18 cellular contexts compared by ENCODE assay signal in the genomic region with DNA sequence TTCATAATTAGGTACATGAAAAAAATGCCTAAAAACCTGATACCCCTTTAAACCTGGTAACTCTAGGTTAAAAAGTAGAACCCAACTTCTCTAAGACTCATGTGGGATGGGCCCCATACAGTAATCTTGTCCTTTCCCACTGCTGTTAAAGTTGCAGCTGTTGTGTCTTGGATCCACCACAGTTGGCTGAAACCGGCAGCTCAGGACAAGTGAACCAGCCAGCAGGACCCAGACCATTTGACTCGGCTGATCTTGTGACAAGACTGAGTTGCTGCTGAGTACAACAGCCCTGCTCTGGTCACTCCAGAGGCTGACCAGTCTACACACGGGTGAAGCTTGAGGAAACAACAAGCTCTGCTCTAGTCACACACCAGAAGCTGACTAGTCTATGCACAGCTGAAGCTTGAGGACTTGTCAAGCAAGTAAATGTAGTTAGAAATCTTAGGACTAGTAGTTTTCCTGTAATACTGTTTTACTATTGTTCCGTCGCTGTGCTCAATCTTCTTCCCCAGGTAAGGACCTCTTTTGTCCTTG.
"Had no signal": no experiment of that assay in that cellular context is flagged by ENCODE, and none has a peak within 500 bp of the region (broad histone marks: within the 10 kb centered on the region; RNA-seq: fewer than 3 reads in every experiment).

No MANE protein-coding gene starts in this region.

- DNase-seq: colonic mucosa; dermis blood vessel endothelial cell; esophagus squamous epithelium; foreskin fibroblast; glutamatergic neuron; immature natural killer cell; kidney; left cardiac atrium; left ventricle myocardium inferior; lower lobe of right lung; naive B cell; posterior cingulate gyrus; stimulated activated CD4-positive, alpha-beta T cell treated with anti-CD3 and anti-CD28 coated beads, Interleukin-4, amount 100 ng/mL, for 1 hour; stimulated activated CD8-positive, alpha-beta memory T cell treated with anti-CD3 and anti-CD28 coated beads, Interleukin-4, amount 100 ng/mL, for 48 hours had no signal

- H3K4me3 ChIP-seq: colonic mucosa, esophagus squamous epithelium, gastroesophageal sphincter, left ventricle myocardium inferior, lower lobe of right lung, smooth muscle cell, tibial nerve had no signal

- H3K27me3 ChIP-seq: colonic mucosa, gastroesophageal sphincter, tibial nerve had no signal

- ATAC-seq: gastroesophageal sphincter; left cardiac atrium; lower lobe of right lung; stimulated activated effector memory CD8-positive, alpha-beta T cell treated with anti-CD3 and anti-CD28 coated beads, Interleukin-12 subunit alpha, Interleukin-12 subunit beta, amount 100 ng/mL, for 72 hours had no signal

- FAIRE-seq: kidney had no signal

- H3K36me3 ChIP-seq: colonic mucosa, esophagus squamous epithelium, gastroesophageal sphincter, left ventricle myocardium inferior, lower lobe of right lung, tibial nerve had no signal

- H3K9me3 ChIP-seq: colonic mucosa, esophagus squamous epithelium, gastroesophageal sphincter, left ventricle myocardium inferior, lower lobe of right lung, tibial nerve had no signal

- H3K27ac ChIP-seq: colonic mucosa, esophagus squamous epithelium, gastroesophageal sphincter, left ventricle myocardium inferior, lower lobe of right lung, tibial nerve had no signal

- H3K4me2 ChIP-seq: smooth muscle cell had no signal

- H3K4me1 ChIP-seq: colonic mucosa had no signal
